1 cellular context compared by ENCODE assay signal in the genomic region with DNA sequence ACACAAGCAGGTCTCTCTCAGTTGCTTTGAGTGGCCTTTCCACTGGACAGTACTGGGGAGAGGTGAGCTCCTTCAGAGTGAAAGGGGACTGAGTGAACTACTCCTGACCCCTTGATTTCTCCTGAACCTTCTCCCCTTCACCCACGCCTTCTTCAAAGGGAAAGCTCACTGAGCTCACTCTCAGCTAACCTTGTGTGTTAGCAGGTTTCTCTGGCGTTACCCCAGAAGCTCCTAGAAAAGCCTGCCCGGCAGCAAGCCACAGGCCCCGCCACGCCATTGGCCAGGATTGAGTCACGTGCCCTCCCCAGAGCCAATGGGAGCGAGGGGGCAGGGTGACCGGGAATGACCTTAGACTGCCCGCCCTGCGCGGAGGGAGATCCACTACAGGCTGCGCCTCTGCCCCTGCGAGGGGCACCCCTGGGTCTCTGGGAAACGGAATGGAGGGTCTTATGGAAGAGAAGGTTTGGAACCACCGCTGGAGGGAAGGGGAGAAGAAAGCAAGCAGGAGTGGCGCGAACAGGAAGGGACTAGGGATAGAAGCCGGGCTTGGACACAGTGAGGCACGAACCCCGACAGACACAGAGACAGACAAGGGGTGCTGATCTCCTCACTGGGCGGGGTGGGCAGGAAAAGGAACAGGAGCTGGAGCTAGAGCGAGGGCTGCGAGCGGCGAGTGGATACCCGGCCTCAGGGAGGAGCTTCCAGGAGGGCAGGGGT.
TF ChIP-seq lines count a peak whose summit lies in the region.

No MANE protein-coding gene starts in this region.

TF ChIP-seq in GM12878, 131 proteins besides CTCF, POLR2A, EP300 and RAD21 (continued from another document and continues in another):
- TF ChIP-seq, protein P1, sequence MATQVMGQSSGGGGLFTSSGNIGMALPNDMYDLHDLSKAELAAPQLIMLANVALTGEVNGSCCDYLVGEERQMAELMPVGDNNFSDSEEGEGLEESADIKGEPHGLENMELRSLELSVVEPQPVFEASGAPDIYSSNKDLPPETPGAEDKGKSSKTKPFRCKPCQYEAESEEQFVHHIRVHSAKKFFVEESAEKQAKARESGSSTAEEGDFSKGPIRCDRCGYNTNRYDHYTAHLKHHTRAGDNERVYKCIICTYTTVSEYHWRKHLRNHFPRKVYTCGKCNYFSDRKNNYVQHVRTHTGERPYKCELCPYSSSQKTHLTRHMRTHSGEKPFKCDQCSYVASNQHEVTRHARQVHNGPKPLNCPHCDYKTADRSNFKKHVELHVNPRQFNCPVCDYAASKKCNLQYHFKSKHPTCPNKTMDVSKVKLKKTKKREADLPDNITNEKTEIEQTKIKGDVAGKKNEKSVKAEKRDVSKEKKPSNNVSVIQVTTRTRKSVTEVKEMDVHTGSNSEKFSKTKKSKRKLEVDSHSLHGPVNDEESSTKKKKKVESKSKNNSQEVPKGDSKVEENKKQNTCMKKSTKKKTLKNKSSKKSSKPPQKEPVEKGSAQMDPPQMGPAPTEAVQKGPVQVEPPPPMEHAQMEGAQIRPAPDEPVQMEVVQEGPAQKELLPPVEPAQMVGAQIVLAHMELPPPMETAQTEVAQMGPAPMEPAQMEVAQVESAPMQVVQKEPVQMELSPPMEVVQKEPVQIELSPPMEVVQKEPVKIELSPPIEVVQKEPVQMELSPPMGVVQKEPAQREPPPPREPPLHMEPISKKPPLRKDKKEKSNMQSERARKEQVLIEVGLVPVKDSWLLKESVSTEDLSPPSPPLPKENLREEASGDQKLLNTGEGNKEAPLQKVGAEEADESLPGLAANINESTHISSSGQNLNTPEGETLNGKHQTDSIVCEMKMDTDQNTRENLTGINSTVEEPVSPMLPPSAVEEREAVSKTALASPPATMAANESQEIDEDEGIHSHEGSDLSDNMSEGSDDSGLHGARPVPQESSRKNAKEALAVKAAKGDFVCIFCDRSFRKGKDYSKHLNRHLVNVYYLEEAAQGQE (IDR thresholded peaks at IDR 0.05; ENCODE audit: low read depth, low read length) = no peak
- TF ChIP-seq SREBF1 (IDR thresholded peaks at IDR 0.05; ENCODE audit: low read length) = no peak
- no peak for TF ChIP-seq TCF12 (IDR thresholded peaks at IDR 0.05; ENCODE audit: low read depth, low read length)
- no peak for TF ChIP-seq GABPA (IDR thresholded peaks at IDR 0.05; ENCODE audit: low read depth)
- TF ChIP-seq DPF2 (IDR thresholded peaks at IDR 0.05) = no peak
- TF ChIP-seq SMAD5 (IDR thresholded peaks at IDR 0.05; ENCODE audit: low read depth) = peak; percentile 50; the same call in 1 of the 2 replicates
- TF ChIP-seq, protein P2, sequence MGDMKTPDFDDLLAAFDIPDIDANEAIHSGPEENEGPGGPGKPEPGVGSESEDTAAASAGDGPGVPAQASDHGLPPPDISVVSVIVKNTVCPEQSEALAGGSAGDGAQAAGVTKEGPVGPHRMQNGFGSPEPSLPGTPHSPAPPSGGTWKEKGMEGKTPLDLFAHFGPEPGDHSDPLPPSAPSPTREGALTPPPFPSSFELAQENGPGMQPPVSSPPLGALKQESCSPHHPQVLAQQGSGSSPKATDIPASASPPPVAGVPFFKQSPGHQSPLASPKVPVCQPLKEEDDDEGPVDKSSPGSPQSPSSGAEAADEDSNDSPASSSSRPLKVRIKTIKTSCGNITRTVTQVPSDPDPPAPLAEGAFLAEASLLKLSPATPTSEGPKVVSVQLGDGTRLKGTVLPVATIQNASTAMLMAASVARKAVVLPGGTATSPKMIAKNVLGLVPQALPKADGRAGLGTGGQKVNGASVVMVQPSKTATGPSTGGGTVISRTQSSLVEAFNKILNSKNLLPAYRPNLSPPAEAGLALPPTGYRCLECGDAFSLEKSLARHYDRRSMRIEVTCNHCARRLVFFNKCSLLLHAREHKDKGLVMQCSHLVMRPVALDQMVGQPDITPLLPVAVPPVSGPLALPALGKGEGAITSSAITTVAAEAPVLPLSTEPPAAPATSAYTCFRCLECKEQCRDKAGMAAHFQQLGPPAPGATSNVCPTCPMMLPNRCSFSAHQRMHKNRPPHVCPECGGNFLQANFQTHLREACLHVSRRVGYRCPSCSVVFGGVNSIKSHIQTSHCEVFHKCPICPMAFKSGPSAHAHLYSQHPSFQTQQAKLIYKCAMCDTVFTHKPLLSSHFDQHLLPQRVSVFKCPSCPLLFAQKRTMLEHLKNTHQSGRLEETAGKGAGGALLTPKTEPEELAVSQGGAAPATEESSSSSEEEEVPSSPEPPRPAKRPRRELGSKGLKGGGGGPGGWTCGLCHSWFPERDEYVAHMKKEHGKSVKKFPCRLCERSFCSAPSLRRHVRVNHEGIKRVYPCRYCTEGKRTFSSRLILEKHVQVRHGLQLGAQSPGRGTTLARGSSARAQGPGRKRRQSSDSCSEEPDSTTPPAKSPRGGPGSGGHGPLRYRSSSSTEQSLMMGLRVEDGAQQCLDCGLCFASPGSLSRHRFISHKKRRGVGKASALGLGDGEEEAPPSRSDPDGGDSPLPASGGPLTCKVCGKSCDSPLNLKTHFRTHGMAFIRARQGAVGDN (IDR thresholded peaks at IDR 0.05) = no peak
- TF ChIP-seq RELA (IDR thresholded peaks at IDR 0.05; ENCODE audit: borderline replicate concordance, partially characterized antibody) = peak; percentile 56
- no peak for TF ChIP-seq BRCA1 (IDR thresholded peaks at IDR 0.05; ENCODE audit: low read depth, low read length)
- TF ChIP-seq, protein P3, sequence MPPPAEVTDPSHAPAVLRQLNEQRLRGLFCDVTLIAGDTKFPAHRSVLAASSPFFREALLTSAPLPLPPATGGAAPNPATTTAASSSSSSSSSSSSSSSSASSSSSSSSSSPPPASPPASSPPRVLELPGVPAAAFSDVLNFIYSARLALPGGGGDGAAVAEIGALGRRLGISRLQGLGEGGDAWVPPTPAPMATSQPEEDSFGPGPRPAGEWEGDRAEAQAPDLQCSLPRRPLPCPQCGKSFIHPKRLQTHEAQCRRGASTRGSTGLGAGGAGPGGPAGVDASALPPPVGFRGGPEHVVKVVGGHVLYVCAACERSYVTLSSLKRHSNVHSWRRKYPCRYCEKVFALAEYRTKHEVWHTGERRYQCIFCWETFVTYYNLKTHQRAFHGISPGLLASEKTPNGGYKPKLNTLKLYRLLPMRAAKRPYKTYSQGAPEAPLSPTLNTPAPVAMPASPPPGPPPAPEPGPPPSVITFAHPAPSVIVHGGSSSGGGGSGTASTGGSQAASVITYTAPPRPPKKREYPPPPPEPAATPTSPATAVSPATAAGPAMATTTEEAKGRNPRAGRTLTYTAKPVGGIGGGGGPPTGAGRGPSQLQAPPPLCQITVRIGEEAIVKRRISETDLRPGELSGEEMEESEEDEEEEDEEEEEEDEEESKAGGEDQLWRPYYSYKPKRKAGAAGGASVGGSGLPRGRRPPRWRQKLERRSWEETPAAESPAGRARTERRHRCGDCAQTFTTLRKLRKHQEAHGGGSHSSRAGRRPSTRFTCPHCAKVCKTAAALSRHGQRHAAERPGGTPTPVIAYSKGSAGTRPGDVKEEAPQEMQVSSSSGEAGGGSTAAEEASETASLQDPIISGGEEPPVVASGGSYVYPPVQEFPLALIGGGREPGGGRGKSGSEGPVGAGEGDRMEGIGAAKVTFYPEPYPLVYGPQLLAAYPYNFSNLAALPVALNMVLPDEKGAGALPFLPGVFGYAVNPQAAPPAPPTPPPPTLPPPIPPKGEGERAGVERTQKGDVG (CRISPR knock-in tag; IDR thresholded peaks at IDR 0.05) = no peak; the same call in 1 of the 2 replicates
- no peak for TF ChIP-seq NFIC (IDR thresholded peaks at IDR 0.05; ENCODE audit: low read depth, low read length)
- TF ChIP-seq, protein P4, sequence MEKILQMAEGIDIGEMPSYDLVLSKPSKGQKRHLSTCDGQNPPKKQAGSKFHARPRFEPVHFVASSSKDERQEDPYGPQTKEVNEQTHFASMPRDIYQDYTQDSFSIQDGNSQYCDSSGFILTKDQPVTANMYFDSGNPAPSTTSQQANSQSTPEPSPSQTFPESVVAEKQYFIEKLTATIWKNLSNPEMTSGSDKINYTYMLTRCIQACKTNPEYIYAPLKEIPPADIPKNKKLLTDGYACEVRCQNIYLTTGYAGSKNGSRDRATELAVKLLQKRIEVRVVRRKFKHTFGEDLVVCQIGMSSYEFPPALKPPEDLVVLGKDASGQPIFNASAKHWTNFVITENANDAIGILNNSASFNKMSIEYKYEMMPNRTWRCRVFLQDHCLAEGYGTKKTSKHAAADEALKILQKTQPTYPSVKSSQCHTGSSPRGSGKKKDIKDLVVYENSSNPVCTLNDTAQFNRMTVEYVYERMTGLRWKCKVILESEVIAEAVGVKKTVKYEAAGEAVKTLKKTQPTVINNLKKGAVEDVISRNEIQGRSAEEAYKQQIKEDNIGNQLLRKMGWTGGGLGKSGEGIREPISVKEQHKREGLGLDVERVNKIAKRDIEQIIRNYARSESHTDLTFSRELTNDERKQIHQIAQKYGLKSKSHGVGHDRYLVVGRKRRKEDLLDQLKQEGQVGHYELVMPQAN (conservative IDR thresholded peaks at IDR 0.05) = 0 out of 2 replicates have a peak, but pooled peaks have one; percentile 31
- peak; percentile 63; the same call in 1 of the 2 replicates for TF ChIP-seq TARDBP (IDR thresholded peaks at IDR 0.05; ENCODE audit: borderline replicate concordance)
- TF ChIP-seq SREBF2 (IDR thresholded peaks at IDR 0.05; ENCODE audit: low read length) = no peak
- no peak for TF ChIP-seq YBX1 (IDR thresholded peaks at IDR 0.05)
- peak; percentile 27; the same call in 1 of the 2 replicates for TF ChIP-seq CREM (IDR thresholded peaks at IDR 0.05; ENCODE audit: low read depth)
- TF ChIP-seq, protein P5, sequence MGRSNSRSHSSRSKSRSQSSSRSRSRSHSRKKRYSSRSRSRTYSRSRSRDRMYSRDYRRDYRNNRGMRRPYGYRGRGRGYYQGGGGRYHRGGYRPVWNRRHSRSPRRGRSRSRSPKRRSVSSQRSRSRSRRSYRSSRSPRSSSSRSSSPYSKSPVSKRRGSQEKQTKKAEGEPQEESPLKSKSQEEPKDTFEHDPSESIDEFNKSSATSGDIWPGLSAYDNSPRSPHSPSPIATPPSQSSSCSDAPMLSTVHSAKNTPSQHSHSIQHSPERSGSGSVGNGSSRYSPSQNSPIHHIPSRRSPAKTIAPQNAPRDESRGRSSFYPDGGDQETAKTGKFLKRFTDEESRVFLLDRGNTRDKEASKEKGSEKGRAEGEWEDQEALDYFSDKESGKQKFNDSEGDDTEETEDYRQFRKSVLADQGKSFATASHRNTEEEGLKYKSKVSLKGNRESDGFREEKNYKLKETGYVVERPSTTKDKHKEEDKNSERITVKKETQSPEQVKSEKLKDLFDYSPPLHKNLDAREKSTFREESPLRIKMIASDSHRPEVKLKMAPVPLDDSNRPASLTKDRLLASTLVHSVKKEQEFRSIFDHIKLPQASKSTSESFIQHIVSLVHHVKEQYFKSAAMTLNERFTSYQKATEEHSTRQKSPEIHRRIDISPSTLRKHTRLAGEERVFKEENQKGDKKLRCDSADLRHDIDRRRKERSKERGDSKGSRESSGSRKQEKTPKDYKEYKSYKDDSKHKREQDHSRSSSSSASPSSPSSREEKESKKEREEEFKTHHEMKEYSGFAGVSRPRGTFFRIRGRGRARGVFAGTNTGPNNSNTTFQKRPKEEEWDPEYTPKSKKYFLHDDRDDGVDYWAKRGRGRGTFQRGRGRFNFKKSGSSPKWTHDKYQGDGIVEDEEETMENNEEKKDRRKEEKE (IDR thresholded peaks at IDR 0.05) = no peak
- TF ChIP-seq HDAC6 (IDR thresholded peaks at IDR 0.05; ENCODE audit: unreplicated experiment) = no peak
- TF ChIP-seq, protein P6, sequence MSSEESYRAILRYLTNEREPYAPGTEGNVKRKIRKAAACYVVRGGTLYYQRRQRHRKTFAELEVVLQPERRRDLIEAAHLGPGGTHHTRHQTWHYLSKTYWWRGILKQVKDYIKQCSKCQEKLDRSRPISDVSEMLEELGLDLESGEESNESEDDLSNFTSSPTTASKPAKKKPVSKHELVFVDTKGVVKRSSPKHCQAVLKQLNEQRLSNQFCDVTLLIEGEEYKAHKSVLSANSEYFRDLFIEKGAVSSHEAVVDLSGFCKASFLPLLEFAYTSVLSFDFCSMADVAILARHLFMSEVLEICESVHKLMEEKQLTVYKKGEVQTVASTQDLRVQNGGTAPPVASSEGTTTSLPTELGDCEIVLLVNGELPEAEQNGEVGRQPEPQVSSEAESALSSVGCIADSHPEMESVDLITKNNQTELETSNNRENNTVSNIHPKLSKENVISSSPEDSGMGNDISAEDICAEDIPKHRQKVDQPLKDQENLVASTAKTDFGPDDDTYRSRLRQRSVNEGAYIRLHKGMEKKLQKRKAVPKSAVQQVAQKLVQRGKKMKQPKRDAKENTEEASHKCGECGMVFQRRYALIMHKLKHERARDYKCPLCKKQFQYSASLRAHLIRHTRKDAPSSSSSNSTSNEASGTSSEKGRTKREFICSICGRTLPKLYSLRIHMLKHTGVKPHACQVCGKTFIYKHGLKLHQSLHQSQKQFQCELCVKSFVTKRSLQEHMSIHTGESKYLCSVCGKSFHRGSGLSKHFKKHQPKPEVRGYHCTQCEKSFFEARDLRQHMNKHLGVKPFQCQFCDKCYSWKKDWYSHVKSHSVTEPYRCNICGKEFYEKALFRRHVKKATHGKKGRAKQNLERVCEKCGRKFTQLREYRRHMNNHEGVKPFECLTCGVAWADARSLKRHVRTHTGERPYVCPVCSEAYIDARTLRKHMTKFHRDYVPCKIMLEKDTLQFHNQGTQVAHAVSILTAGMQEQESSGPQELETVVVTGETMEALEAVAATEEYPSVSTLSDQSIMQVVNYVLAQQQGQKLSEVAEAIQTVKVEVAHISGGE (CRISPR knock-in tag; IDR thresholded peaks at IDR 0.05) = no peak
- no peak for TF ChIP-seq NRF1 (conservative IDR thresholded peaks at IDR 0.05; ENCODE audit: low read depth, low read length)
- TF ChIP-seq WRNIP1 (IDR thresholded peaks at IDR 0.05; ENCODE audit: borderline replicate concordance, low read depth, low read length) = no peak
- TF ChIP-seq IKZF1 (conservative IDR thresholded peaks at IDR 0.05) = 0 out of 2 replicates have a peak, but pooled peaks have one; percentile 33
- no peak; the same call in 1 of the 2 replicates for TF ChIP-seq MXI1 (IDR thresholded peaks at IDR 0.05; ENCODE audit: low read depth, low read length)
- no peak for TF ChIP-seq KAT2A (conservative IDR thresholded peaks at IDR 0.05; ENCODE audit: control insufficient read depth, low read depth, low read length)
- TF ChIP-seq, protein P7, sequence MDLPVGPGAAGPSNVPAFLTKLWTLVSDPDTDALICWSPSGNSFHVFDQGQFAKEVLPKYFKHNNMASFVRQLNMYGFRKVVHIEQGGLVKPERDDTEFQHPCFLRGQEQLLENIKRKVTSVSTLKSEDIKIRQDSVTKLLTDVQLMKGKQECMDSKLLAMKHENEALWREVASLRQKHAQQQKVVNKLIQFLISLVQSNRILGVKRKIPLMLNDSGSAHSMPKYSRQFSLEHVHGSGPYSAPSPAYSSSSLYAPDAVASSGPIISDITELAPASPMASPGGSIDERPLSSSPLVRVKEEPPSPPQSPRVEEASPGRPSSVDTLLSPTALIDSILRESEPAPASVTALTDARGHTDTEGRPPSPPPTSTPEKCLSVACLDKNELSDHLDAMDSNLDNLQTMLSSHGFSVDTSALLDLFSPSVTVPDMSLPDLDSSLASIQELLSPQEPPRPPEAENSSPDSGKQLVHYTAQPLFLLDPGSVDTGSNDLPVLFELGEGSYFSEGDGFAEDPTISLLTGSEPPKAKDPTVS (IDR thresholded peaks at IDR 0.05; ENCODE audit: low read depth, low read length) = no peak
- no peak for TF ChIP-seq EZH2 (IDR thresholded peaks at IDR 0.05; ENCODE audit: borderline replicate concordance, control insufficient read depth, low read depth, low read length)
- no peak for TF ChIP-seq BCL11A (IDR thresholded peaks at IDR 0.05; ENCODE audit: low read depth, low read length)
